In genomic region chr22:38506118-38506962, GRCh38 we compare ENCODE assay signal across 8 cellular contexts. TPM values are rescaled to one million over a fixed set of nuclear protein-coding genes. Genes with fewer than 3 reads are reported as not detected.
DNase-seq lines count a peak whose midpoint lies in the region; ATAC-seq, FAIRE-seq and TF ChIP-seq lines count a peak whose summit lies in the region.

Gene DDX17, minus strand, starts transcription at chr22:38506311.

- peak within 1 kb of the TSS; percentile 84 for H3K4me3 ChIP-seq in BE2C (ENCODE audit: low read depth, low read length)

- H3K9me3 ChIP-seq in BE2C, result no peaks in the 10 kb centered on the region

- DNase-seq in BE2C (peak; percentile 88), GM19240 (ENCODE audit: insufficient read length, low spot score) (peak; percentile 45), NCI-H526 (lab: John Stamatoyannopoulos, UW) (peak; percentile 91 to 94), kidney tubule cell (ENCODE audit: low spot score) (peak; percentile 96)
- DNase-seq in activated CD4-positive, alpha-beta T cell treated with anti-CD3 and anti-CD28 coated beads for 48 hours, result peak; percentile 96
- DNase-seq in stimulated activated CD4-positive, alpha-beta T cell treated with anti-CD3 and anti-CD28 coated beads, Interleukin-1b, Interleukin-23, amount 100 ng/mL, for 24 hours (ENCODE audit: low read depth in 4 of 4, low spot score in 1 of 4), result peak; percentile 87 to 96 (median 88)

- FAIRE-seq in colon (lab: Jason Lieb, UNC), result peak; percentile 57

- no peak for TF ChIP-seq CTCF in BE2C (IDR thresholded peaks at IDR 0.05; ENCODE audit: low read depth, low read length)

- peaks cover 39% of the 10 kb centered on the region for H3K36me3 ChIP-seq in BE2C

- peaks cover 5% of the 10 kb centered on the region for H3K4me1 ChIP-seq in BE2C

- peak; percentile 81 for ATAC-seq in HG03460 (IDR thresholded peaks at IDR 0.05; ENCODE audit: unreplicated experiment)

- H3K27me3 ChIP-seq in BE2C, result no peaks in the 10 kb centered on the region

RNA-seq across cellular contexts. Expression of gene DDX17, which starts in this region (rescaled TPM):
- polyA plus RNA-seq in BE2C (2012; ENCODE audit: insufficient read depth, insufficient read length, low read depth), result 237 TPM

Comparison
In these comparisons a context has a peak if more than half of its experiments do, and no peak if none do; other contexts are left out.
1. Peak in every context shown above with its lines: DNase-seq, ATAC-seq and H3K4me3 ChIP-seq.
2. DNase-seq: peak in every context shown above with its lines; median percentile 96 in activated CD4-positive, alpha-beta T cell treated with anti-CD3 and anti-CD28 coated beads for 48 hours; 96 in kidney tubule cell; 92 in NCI-H526; 88 in stimulated activated CD4-positive, alpha-beta T cell treated with anti-CD3 and anti-CD28 coated beads, Interleukin-1b, Interleukin-23, amount 100 ng/mL, for 24 hours; 88 in BE2C; 45 in GM19240.